Comparison of ENCODE assay signal across 11 cellular contexts in genomic region chr7:50663396-50664102, GRCh38.
DNase-seq lines count a peak whose midpoint lies in the region; ATAC-seq and TF ChIP-seq lines count a peak whose summit lies in the region.
"Had no signal": no experiment of that assay in that cellular context is flagged by ENCODE, and none has a peak within 500 bp of the region (broad histone marks: within the 10 kb centered on the region; RNA-seq: fewer than 3 reads in every experiment).

No MANE protein-coding gene starts in this region.

- peak overlapping the region; percentile 8 for H3K27ac Mint-ChIP-seq in activated CD4-positive, alpha-beta T cell treated with anti-CD3 and anti-CD28 coated beads, Interleukin-2, amount 10 ng/mL, durations not matched to agents 24 days and 14 days
- H3K27ac Mint-ChIP-seq in T-helper 1 cell treated with Interleukin-12 subunit alpha and Interleukin-12 subunit beta and Interleukin-4 antibody, amounts not matched to agents 30 μg/mL and 1 μg/mL, for 36 hours = peak overlapping the region; percentile 44
- H3K27ac Mint-ChIP-seq in stimulated activated effector memory CD8-positive, alpha-beta T cell treated with anti-CD3 and anti-CD28 coated beads, Interleukin-12 subunit alpha, Interleukin-12 subunit beta, amount 100 ng/mL, for 72 hours = peak overlapping the region; percentile 71
- H3K27ac Mint-ChIP-seq in CD14-positive monocyte = peak overlapping the region in 1 of 7 donors; percentile 10

- H3K36me3 Mint-ChIP-seq in activated CD4-positive, alpha-beta T cell treated with anti-CD3 and anti-CD28 coated beads, Interleukin-2, amount 10 ng/mL, durations not matched to agents 24 days and 14 days (ENCODE audit: low read depth) = peaks cover 2% of the 10 kb centered on the region
- peaks cover 2% of the 10 kb centered on the region for H3K36me3 Mint-ChIP-seq in T-helper 1 cell treated with Interleukin-12 subunit alpha and Interleukin-12 subunit beta and Interleukin-4 antibody, amounts not matched to agents 30 μg/mL and 1 μg/mL, for 36 hours (ENCODE audit: low read depth)
- H3K36me3 Mint-ChIP-seq in stimulated activated effector memory CD8-positive, alpha-beta T cell treated with anti-CD3 and anti-CD28 coated beads, Interleukin-12 subunit alpha, Interleukin-12 subunit beta, amount 100 ng/mL, for 72 hours = peaks cover 11% of the 10 kb centered on the region
- peaks cover 6 to 7% of the 10 kb centered on the region in 2 donors for H3K36me3 Mint-ChIP-seq in CD14-positive monocyte

- H3K4me3 Mint-ChIP-seq in activated CD4-positive, alpha-beta T cell treated with anti-CD3 and anti-CD28 coated beads, Interleukin-2, amount 10 ng/mL, durations not matched to agents 24 days and 14 days = no peak overlapping the region
- H3K4me3 Mint-ChIP-seq in T-helper 1 cell treated with Interleukin-12 subunit alpha and Interleukin-12 subunit beta and Interleukin-4 antibody, amounts not matched to agents 30 μg/mL and 1 μg/mL, for 36 hours = no peak overlapping the region
- H3K4me3 Mint-ChIP-seq in stimulated activated effector memory CD8-positive, alpha-beta T cell treated with anti-CD3 and anti-CD28 coated beads, Interleukin-12 subunit alpha, Interleukin-12 subunit beta, amount 100 ng/mL, for 72 hours = peak overlapping the region; percentile 81
- no peak overlapping the region for H3K4me3 Mint-ChIP-seq in CD14-positive monocyte

- H3K9me3 Mint-ChIP-seq in activated CD4-positive, alpha-beta T cell treated with anti-CD3 and anti-CD28 coated beads, Interleukin-2, amount 10 ng/mL, durations not matched to agents 24 days and 14 days = no peaks in the 10 kb centered on the region
- H3K9me3 Mint-ChIP-seq in T-helper 1 cell treated with Interleukin-12 subunit alpha and Interleukin-12 subunit beta and Interleukin-4 antibody, amounts not matched to agents 30 μg/mL and 1 μg/mL, for 36 hours = no peaks in the 10 kb centered on the region
- no peaks in the 10 kb centered on the region for H3K9me3 Mint-ChIP-seq in stimulated activated effector memory CD8-positive, alpha-beta T cell treated with anti-CD3 and anti-CD28 coated beads, Interleukin-12 subunit alpha, Interleukin-12 subunit beta, amount 100 ng/mL, for 72 hours
- peaks cover 0 to 3% (median 0%) of the 10 kb centered on the region in 7 donors for H3K9me3 Mint-ChIP-seq in CD14-positive monocyte

- no peak for DNase-seq in activated CD4-positive, alpha-beta T cell treated with anti-CD3 and anti-CD28 coated beads, Interleukin-2, amount 10 ng/mL, durations not matched to agents 24 days and 14 days
- no peak for DNase-seq in activated CD4-positive, alpha-beta T cell treated with anti-CD3 and anti-CD28 coated beads for 4 hours
- no peak for DNase-seq in stimulated activated effector memory CD8-positive, alpha-beta T cell treated with anti-CD3 and anti-CD28 coated beads, Interleukin-12 subunit alpha, Interleukin-12 subunit beta, amount 100 ng/mL, for 72 hours (ENCODE audit: low spot score in 2 of 2)
- no peak for DNase-seq in CD14-positive monocyte (ENCODE audit: low spot score)
- DNase-seq: NCI-H1694 treated with DMSO at 0.1 percent for 48 hours, SJCRH30, transverse colon had no signal

- H3K27me3 Mint-ChIP-seq in activated CD4-positive, alpha-beta T cell treated with anti-CD3 and anti-CD28 coated beads, Interleukin-2, amount 10 ng/mL, durations not matched to agents 24 days and 14 days = peaks cover 2% of the 10 kb centered on the region
- no peaks in the 10 kb centered on the region for H3K27me3 Mint-ChIP-seq in T-helper 1 cell treated with Interleukin-12 subunit alpha and Interleukin-12 subunit beta and Interleukin-4 antibody, amounts not matched to agents 30 μg/mL and 1 μg/mL, for 36 hours (ENCODE audit: low read depth)
- H3K27me3 Mint-ChIP-seq in CD14-positive monocyte (ENCODE audit: low read depth in 3 of 3) = peaks cover 0 to 3% (median 0%) of the 10 kb centered on the region in 3 donors

- ATAC-seq in esophagus mucosa = peak; percentile 62
- ATAC-seq in stimulated activated effector memory CD8-positive, alpha-beta T cell treated with anti-CD3 and anti-CD28 coated beads, Interleukin-12 subunit alpha, Interleukin-12 subunit beta, amount 100 ng/mL, for 72 hours = no peak
- no peak for ATAC-seq in GM19452 (IDR thresholded peaks at IDR 0.05; ENCODE audit: unreplicated experiment)
- no peak for ATAC-seq in HG02884 (IDR thresholded peaks at IDR 0.05; ENCODE audit: unreplicated experiment)

- no peak for TF ChIP-seq CTCF in CD14-positive monocyte (IDR thresholded peaks at IDR 0.05)

- intact Hi-C loops in activated CD4-positive, alpha-beta T cell treated with anti-CD3 and anti-CD28 coated beads, Interleukin-2, amount 10 ng/mL, durations not matched to agents 24 days and 14 days (cut with micrococcal nuclease) = loop anchor here (2.0 to 10.0 kb wide), 4 partner anchors 51 to 459 kb away; no protein-coding TSS in a partner anchor
- intact Hi-C loops in CD14-positive monocyte (cut with micrococcal nuclease) = no loop called here

- peaks cover 47% of the 10 kb centered on the region for H3K4me1 Mint-ChIP-seq in activated CD4-positive, alpha-beta T cell treated with anti-CD3 and anti-CD28 coated beads, Interleukin-2, amount 10 ng/mL, durations not matched to agents 24 days and 14 days
- peaks cover 46% of the 10 kb centered on the region for H3K4me1 Mint-ChIP-seq in T-helper 1 cell treated with Interleukin-12 subunit alpha and Interleukin-12 subunit beta and Interleukin-4 antibody, amounts not matched to agents 30 μg/mL and 1 μg/mL, for 36 hours (ENCODE audit: low read depth)
- peaks cover 71% of the 10 kb centered on the region for H3K4me1 Mint-ChIP-seq in stimulated activated effector memory CD8-positive, alpha-beta T cell treated with anti-CD3 and anti-CD28 coated beads, Interleukin-12 subunit alpha, Interleukin-12 subunit beta, amount 100 ng/mL, for 72 hours
- peaks cover 60% of the 10 kb centered on the region for H3K4me1 Mint-ChIP-seq in CD14-positive monocyte
